In the genomic region with DNA sequence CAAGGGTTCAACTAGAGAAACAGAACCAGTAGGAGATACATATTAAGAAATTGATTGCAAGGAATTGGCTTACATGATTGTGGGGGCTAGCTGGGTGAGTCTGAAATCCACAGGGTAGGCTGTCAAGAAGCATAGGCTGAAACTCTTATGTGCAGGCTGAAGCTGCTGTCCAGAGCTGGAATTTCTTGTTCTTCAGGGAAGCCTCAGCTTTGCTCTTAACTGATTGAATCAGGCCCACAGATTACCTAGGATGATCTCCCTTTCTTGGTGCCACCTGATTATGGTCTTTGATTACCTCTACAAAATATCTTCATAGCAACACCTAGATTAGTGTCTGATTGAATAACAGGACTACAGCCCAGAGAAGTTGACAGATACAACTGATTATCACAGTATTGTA, we compare ENCODE assay signal across 20 cellular contexts.
"Had no signal": no experiment of that assay in that cellular context is flagged by ENCODE, and none has a peak within 500 bp of the region (broad histone marks: within the 10 kb centered on the region; RNA-seq: fewer than 3 reads in every experiment).

No MANE protein-coding gene starts in this region.

- H3K27ac ChIP-seq: HL-60, SJSA1, SK-N-MC had no signal

- H3K4me1 ChIP-seq: SJSA1 had no signal

- H3K9me3 ChIP-seq: SJSA1 had no signal

- H3K27me3 ChIP-seq: SJSA1 had no signal

- H3K36me3 ChIP-seq: SJSA1 had no signal

- H3K4me3 ChIP-seq: SJSA1, SK-N-MC had no signal

- DNase-seq: Karpas-422, KG1, MM.1S, NCI-H1105, NCI-H1417, NCI-H1436 treated with DMSO at 0.1 percent for 48 hours, NCI-H1694, NCI-H187 treated with DMSO at 0.1 percent for 48 hours, NCI-H2029 treated with DMSO at 0.1 percent for 48 hours, NCI-H2171 treated with DMSO at 0.1 percent for 48 hours, NCI-H345, NCI-H446 treated with DMSO at 0.1 percent for 48 hours, NCI-H510A treated with DMSO at 0.1 percent for 48 hours, NCI-H526, Right ventricle myocardium superior, RPMI8226, SIG-M5 had no signal
